ENCODE assay signal across 30 cellular contexts in genomic region chr2:238135601-238136150, GRCh38. TPM values are rescaled to one million over a fixed set of nuclear protein-coding genes. Genes with fewer than 3 reads are reported as not detected.
"Had no signal": no experiment of that assay in that cellular context is flagged by ENCODE, and none has a peak within 500 bp of the region (broad histone marks: within the 10 kb centered on the region; RNA-seq: fewer than 3 reads in every experiment).

No MANE protein-coding gene starts in this region.

- H3K9me3 ChIP-seq: ascending aorta, body of pancreas, SJCRH30, SK-N-SH had no signal

- H3K27ac Mint-ChIP-seq: activated CD4-positive, alpha-beta memory T cell treated with anti-CD3 and anti-CD28 coated beads for 36 hours; activated CD4-positive, alpha-beta T cell treated with anti-CD3 and anti-CD28 coated beads, Interleukin-2, amount 10 ng/mL, durations not matched to agents 7 days and 5 days; activated naive CD4-positive, alpha-beta T cell treated with anti-CD3 and anti-CD28 coated beads, Interleukin-2, amount 50 U/mL, for 72 hours; activated naive CD8-positive, alpha-beta T cell treated with anti-CD3 and anti-CD28 coated beads, Interleukin-2, amount 50 U/mL, for 24 hours had no signal

- H3K36me3 Mint-ChIP-seq: activated CD4-positive, alpha-beta memory T cell treated with anti-CD3 and anti-CD28 coated beads for 36 hours; activated naive CD4-positive, alpha-beta T cell treated with anti-CD3 and anti-CD28 coated beads, Interleukin-2, amount 50 U/mL, for 72 hours had no signal

- H3K4me3 ChIP-seq: ascending aorta, body of pancreas, SJCRH30 had no signal

- H3K27me3 ChIP-seq: ascending aorta, body of pancreas, SJCRH30 had no signal

- H3K9me3 Mint-ChIP-seq: activated CD4-positive, alpha-beta memory T cell treated with anti-CD3 and anti-CD28 coated beads for 36 hours; activated CD4-positive, alpha-beta T cell treated with anti-CD3 and anti-CD28 coated beads, Interleukin-2, amount 10 ng/mL, durations not matched to agents 7 days and 5 days; activated naive CD4-positive, alpha-beta T cell treated with anti-CD3 and anti-CD28 coated beads, Interleukin-2, amount 50 U/mL, for 72 hours; activated naive CD8-positive, alpha-beta T cell treated with anti-CD3 and anti-CD28 coated beads, Interleukin-2, amount 50 U/mL, for 24 hours; activated T-cell treated with anti-CD3 and anti-CD28 coated beads, Interleukin-2, amount 50 U/mL, for 4 hours had no signal

- H3K36me3 ChIP-seq: SJCRH30 had no signal

- ATAC-seq: activated naive CD4-positive, alpha-beta T cell treated with anti-CD3 and anti-CD28 coated beads, Interleukin-2, amount 50 U/mL, for 72 hours; activated naive CD8-positive, alpha-beta T cell treated with anti-CD3 and anti-CD28 coated beads, Interleukin-2, amount 50 U/mL, for 24 hours; activated T-cell treated with anti-CD3 and anti-CD28 coated beads, Interleukin-2, amount 50 U/mL, for 4 hours; body of pancreas had no signal

- H3K27me3 Mint-ChIP-seq: activated CD4-positive, alpha-beta memory T cell treated with anti-CD3 and anti-CD28 coated beads for 36 hours; activated CD4-positive, alpha-beta T cell treated with anti-CD3 and anti-CD28 coated beads, Interleukin-2, amount 10 ng/mL, durations not matched to agents 7 days and 5 days; activated naive CD8-positive, alpha-beta T cell treated with anti-CD3 and anti-CD28 coated beads, Interleukin-2, amount 50 U/mL, for 24 hours had no signal

- DNase-seq: activated CD4-positive, alpha-beta memory T cell treated with anti-CD3 and anti-CD28 coated beads for 36 hours; activated CD4-positive, alpha-beta T cell treated with anti-CD3 and anti-CD28 coated beads, Interleukin-2, amount 10 ng/mL, durations not matched to agents 7 days and 5 days; activated CD4-positive, CD25-positive, alpha-beta regulatory T cell; activated CD8-positive, alpha-beta memory T cell treated with anti-CD3 and anti-CD28 coated beads for 24 hours; activated effector memory CD4-positive, alpha-beta T cell treated with anti-CD3 and anti-CD28 coated beads, Interleukin-2, amount 50 U/mL, for 16 hours; activated naive CD4-positive, alpha-beta T cell treated with Interleukin-2 at 50 U/mL for 16 hours; activated naive CD8-positive, alpha-beta T cell treated with anti-CD3 and anti-CD28 coated beads, Interleukin-2, amount 50 U/mL, for 24 hours; activated T-cell treated with anti-CD3 and anti-CD28 coated beads, Interleukin-2, amount 50 U/mL, for 4 hours; amniotic stem cell; body of pancreas; NCI-H1092; NCI-H1417; NCI-H1694; NCI-H2029; NCI-H2107; NCI-H2171 treated with DMSO at 0.1 percent for 48 hours; NCI-H345; NCI-H510A; NCI-H526 treated with DMSO at 0.1 percent for 48 hours; NCI-H82; SJCRH30; SK-N-SH; T-helper 1 cell had no signal

- H3K4me3 Mint-ChIP-seq: activated CD4-positive, alpha-beta memory T cell treated with anti-CD3 and anti-CD28 coated beads for 36 hours; activated CD4-positive, alpha-beta T cell treated with anti-CD3 and anti-CD28 coated beads, Interleukin-2, amount 10 ng/mL, durations not matched to agents 7 days and 5 days; activated naive CD8-positive, alpha-beta T cell treated with anti-CD3 and anti-CD28 coated beads, Interleukin-2, amount 50 U/mL, for 24 hours; activated T-cell treated with anti-CD3 and anti-CD28 coated beads, Interleukin-2, amount 50 U/mL, for 4 hours had no signal

- H3K27ac ChIP-seq: ascending aorta, body of pancreas, KMS-11, SJCRH30, VCaP had no signal

- H3K4me1 Mint-ChIP-seq: activated CD4-positive, alpha-beta T cell treated with anti-CD3 and anti-CD28 coated beads, Interleukin-2, amount 10 ng/mL, durations not matched to agents 7 days and 5 days; activated naive CD8-positive, alpha-beta T cell treated with anti-CD3 and anti-CD28 coated beads, Interleukin-2, amount 50 U/mL, for 24 hours had no signal

RNA-seq across cellular contexts. Expression of gene KLHL30, which starts 2.8 kb away (rescaled TPM):
- total RNA-seq: activated CD4-positive, alpha-beta memory T cell treated with anti-CD3 and anti-CD28 coated beads for 36 hours; activated CD4-positive, alpha-beta T cell treated with anti-CD3 and anti-CD28 coated beads, Interleukin-2, amount 10 ng/mL, durations not matched to agents 7 days and 5 days; activated naive CD4-positive, alpha-beta T cell treated with anti-CD3 and anti-CD28 coated beads, Interleukin-2, amount 50 U/mL, for 72 hours; activated T-cell treated with anti-CD3 and anti-CD28 coated beads, Interleukin-2, amount 50 U/mL, for 4 hours; RPMI7951; T-helper 2 cell treated with Interferon-gamma antibody and Interleukin-4, amounts not matched to agents 100 ng/mL and 5 ng/mL, for 36 hours had no signal
- polyA plus RNA-seq: SK-N-SH had no signal

RNA-seq across cellular contexts. Expression of gene ERFE, which starts 23.1 kb away (rescaled TPM):
- total RNA-seq: activated CD4-positive, alpha-beta memory T cell treated with anti-CD3 and anti-CD28 coated beads for 36 hours; activated CD4-positive, alpha-beta T cell treated with anti-CD3 and anti-CD28 coated beads, Interleukin-2, amount 10 ng/mL, durations not matched to agents 7 days and 5 days had no signal

RNA-seq across cellular contexts. Expression of gene ESPNL, which starts 35.5 kb away (rescaled TPM):
- total RNA-seq: ascending aorta, body of pancreas, MCF 10A had no signal
